ENCODE assay signal across 17 cellular contexts in the genomic region with DNA sequence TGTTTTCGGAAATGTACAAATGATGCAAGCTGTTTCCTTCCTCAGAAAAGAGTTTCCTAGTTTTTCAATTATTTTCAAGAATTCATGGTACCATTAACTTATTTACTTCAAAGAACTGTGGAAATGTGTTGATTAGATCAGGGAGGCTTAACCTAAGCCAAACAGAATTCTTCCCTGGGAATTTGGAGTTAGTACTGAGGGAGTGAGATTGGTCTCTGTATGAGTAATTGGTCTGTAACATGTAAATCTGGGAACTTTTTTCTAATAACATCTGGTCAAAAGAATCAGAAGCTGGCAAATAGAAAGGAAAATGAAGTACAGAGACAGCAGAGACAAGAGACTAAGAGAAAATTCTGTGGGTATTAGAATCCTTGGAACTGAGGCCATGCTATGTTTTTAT.
DNase-seq lines count a peak whose midpoint lies in the region; ATAC-seq and TF ChIP-seq lines count a peak whose summit lies in the region.
"Had no signal": no experiment of that assay in that cellular context is flagged by ENCODE, and none has a peak within 500 bp of the region (broad histone marks: within the 10 kb centered on the region; RNA-seq: fewer than 3 reads in every experiment).

No MANE protein-coding gene starts in this region.

- H3K27me3 ChIP-seq in GM23248 (replicated peaks; ENCODE audit: insufficient read depth): no peaks in the 10 kb centered on the region
- no peaks in the 10 kb centered on the region for H3K27me3 ChIP-seq in ectodermal cell (ENCODE audit: control insufficient read depth, insufficient read depth, low read length, poor library complexity, severe bottlenecking)
- H3K27me3 ChIP-seq in gastroesophageal sphincter: no peaks in the 10 kb centered on the region

- no peak for TF ChIP-seq EP300 in gastroesophageal sphincter (IDR thresholded peaks at IDR 0.05)

- H3K36me3 ChIP-seq in GM23248 (ENCODE audit: low read depth): no peaks in the 10 kb centered on the region
- H3K36me3 ChIP-seq in ectodermal cell (ENCODE audit: control insufficient read depth, insufficient read depth, low read length): no peaks in the 10 kb centered on the region
- H3K36me3 ChIP-seq in gastroesophageal sphincter: no peaks in the 10 kb centered on the region

- no peaks in the 10 kb centered on the region for H4K20me1 ChIP-seq in GM23248 (ENCODE audit: insufficient read depth)

- no peak overlapping the region for H3K4me2 ChIP-seq in GM23248 (ENCODE audit: unreplicated experiment)
- H3K4me2 ChIP-seq: A549, KMS-11, PC-9 had no signal

- H3K4me3 ChIP-seq in GM23248: no peak overlapping the region
- no peak overlapping the region for H3K4me3 ChIP-seq in ectodermal cell (ENCODE audit: insufficient read depth, low read depth, low read length)
- no peak overlapping the region for H3K4me3 ChIP-seq in gastroesophageal sphincter
- H3K4me3 ChIP-seq: A549, PC-9 had no signal

- DNase-seq in AG08395 (ENCODE audit: low spot score): peak; percentile 26
- peak; percentile 23 for DNase-seq in GM23248
- DNase-seq in lung microvascular endothelial cell (ENCODE audit: low read depth in 2 of 2): peak; percentile 27 to 47
- DNase-seq in activated naive CD4-positive, alpha-beta T cell (lab: John Stamatoyannopoulos, UW): no peak
- DNase-seq in KG1 (lab: John Stamatoyannopoulos, UW): no peak
- DNase-seq in stimulated activated CD8-positive, alpha-beta memory T cell treated with anti-CD3 and anti-CD28 coated beads, Interleukin-4, amount 100 ng/mL, for 48 hours: no peak
- DNase-seq: CD8-positive, alpha-beta T cell; DND-41; GDM1; NCI-H1105 treated with DMSO at 0.1 percent for 48 hours; NCI-H187; NCI-H446; PC-9 had no signal

- no peak overlapping the region for H2AFZ ChIP-seq in GM23248
- H2AFZ ChIP-seq: PC-9 had no signal

- H3K27ac ChIP-seq in GM23248: no peak overlapping the region
- peak overlapping the region; percentile 27 for H3K27ac ChIP-seq in ectodermal cell (ENCODE audit: insufficient read depth, low read depth, low read length, poor library complexity, severe bottlenecking)
- H3K27ac ChIP-seq in gastroesophageal sphincter: no peak overlapping the region
- H3K27ac ChIP-seq: A549, KMS-11, PC-9 had no signal

- no peak for TF ChIP-seq POLR2A in gastroesophageal sphincter (IDR thresholded peaks at IDR 0.05)

- no peaks in the 10 kb centered on the region for H3F3A ChIP-seq in GM23248 (ENCODE audit: insufficient read depth)

- ATAC-seq in gastroesophageal sphincter: no peak
- ATAC-seq: A549; CD8-positive, alpha-beta T cell had no signal

- no peaks in the 10 kb centered on the region for H3K79me2 ChIP-seq in GM23248 (ENCODE audit: insufficient read depth)

- WGBS in GM23248 (ENCODE audit: low coverage in 1 of 2, low lambda C conversion rate in 2 of 2, missing lambda C conversion rate in 2 of 2), 2 experiments: 72 to 73% methylated on average over 1 of the region's 1 CpG
- WGBS in ectodermal cell, 2 experiments: no CpG with 5 or more reads among the region's 1 CpG
- 89 to 90% methylated on average over 1 of the region's 1 CpG for WGBS in gastroesophageal sphincter (ENCODE audit: low coverage in 1 of 2), 2 donors

- H3K9me2 ChIP-seq in GM23248 (ENCODE audit: insufficient read depth): no peaks in the 10 kb centered on the region

- H3K9ac ChIP-seq in GM23248: no peak overlapping the region
- H3K9ac ChIP-seq: KMS-11 had no signal

- H3K9me3 ChIP-seq in GM23248 (ENCODE audit: low read depth): no peaks in the 10 kb centered on the region
- no peaks in the 10 kb centered on the region for H3K9me3 ChIP-seq in ectodermal cell (ENCODE audit: control insufficient read depth, low read length)
- H3K9me3 ChIP-seq in gastroesophageal sphincter: no peaks in the 10 kb centered on the region
- H3K9me3 ChIP-seq: A549 had no signal

- no peak for TF ChIP-seq CTCF in gastroesophageal sphincter (IDR thresholded peaks at IDR 0.05)

- in situ Hi-C loops in GM23248 (cut with MboI): no loop called here

- no peaks in the 10 kb centered on the region for H3K4me1 ChIP-seq in GM23248 (ENCODE audit: insufficient read depth)
- no peaks in the 10 kb centered on the region for H3K4me1 ChIP-seq in ectodermal cell (ENCODE audit: control insufficient read depth, insufficient read depth, low read length)
- H3K4me1 ChIP-seq in gastroesophageal sphincter: peaks cover 0 to 4% (median 0%) of the 10 kb centered on the region in 3 donors

Comparison
In these comparisons a context has a peak if more than half of its experiments do, and no peak if none do; other contexts are left out.
1. DNase-seq: peak in AG08395 (single experiment), GM23248 (single experiment) and lung microvascular endothelial cell (2 of 2); none in activated naive CD4-positive, alpha-beta T cell (0 of 4), KG1 (single experiment) and stimulated activated CD8-positive, alpha-beta memory T cell treated with anti-CD3 and anti-CD28 coated beads, Interleukin-4, amount 100 ng/mL, for 48 hours (single experiment).